ENCODE assay signal across 25 cellular contexts in genomic region chr5:5298068-5298633, GRCh38.
DNase-seq lines count a peak whose midpoint lies in the region; ATAC-seq and FAIRE-seq lines count a peak whose summit lies in the region.
"Had no signal": no experiment of that assay in that cellular context is flagged by ENCODE, and none has a peak within 500 bp of the region (broad histone marks: within the 10 kb centered on the region; RNA-seq: fewer than 3 reads in every experiment).

No MANE protein-coding gene starts in this region.

- peak; percentile 73 for FAIRE-seq in HTR-8/SVneo (lab: Jason Lieb, UNC)

- ATAC-seq in HG03280 (IDR thresholded peaks at IDR 0.05; ENCODE audit: unreplicated experiment) (no peak), GM19023 (IDR thresholded peaks at IDR 0.05; ENCODE audit: unreplicated experiment) (no peak)
- ATAC-seq: effector memory CD8-positive, alpha-beta T cell; esophagus mucosa; sciatic nerve had no signal

- DNase-seq in HTR-8/SVneo (ENCODE audit: insufficient read length, low spot score) (no peak), NCI-H526 treated with DMSO at 0.1 percent for 48 hours (lab: John Stamatoyannopoulos, UW) (peak; percentile 70), cerebellum (ENCODE audit: low spot score) (peak; percentile 39), mucosa of gallbladder (ENCODE audit: low spot score) (peak; percentile 92), glomerular visceral epithelial cell (ENCODE audit: extremely low spot score) (no peak)
- DNase-seq: activated CD4-positive, alpha-beta T cell treated with anti-CD3 and anti-CD28 coated beads for 48 hours; activated effector memory CD4-positive, alpha-beta T cell treated with anti-CD3 and anti-CD28 coated beads, Interleukin-2, amount 50 U/mL, for 16 hours; COR-L47; DMS79; effector memory CD8-positive, alpha-beta T cell; GDM1; H9; islet precursor cell; left ventricle myocardium inferior; naive B cell; NCI-H510A; stimulated activated CD4-positive, alpha-beta T cell treated with anti-CD3 and anti-CD28 coated beads, Interleukin-12 subunit alpha, Interleukin-12 subunit beta, amount 100 ng/mL, for 4 hours; stimulated activated CD4-positive, alpha-beta T cell treated with anti-CD3 and anti-CD28 coated beads, Interleukin-4, amount 100 ng/mL, for 1 hour; T1000; thyroid gland; WERI-Rb-1 had no signal

Comparison
In these comparisons a context has a peak if more than half of its experiments do, and no peak if none do; other contexts are left out.
1. DNase-seq: peak in NCI-H526 treated with DMSO at 0.1 percent for 48 hours (single experiment), cerebellum (single experiment) and mucosa of gallbladder (single experiment); none in HTR-8/SVneo (single experiment) and glomerular visceral epithelial cell (single experiment).